In genomic region chr18:58392336-58393000, GRCh38 we compare ENCODE assay signal across 14 cellular contexts.
DNase-seq lines count a peak whose midpoint lies in the region; ATAC-seq, FAIRE-seq and TF ChIP-seq lines count a peak whose summit lies in the region.
"Had no signal": no experiment of that assay in that cellular context is flagged by ENCODE, and none has a peak within 500 bp of the region (broad histone marks: within the 10 kb centered on the region; RNA-seq: fewer than 3 reads in every experiment).

No MANE protein-coding gene starts in this region.

- 54 to 61% (median 58%) methylated on average over 10 of the region's 10 CpGs for WGBS in heart left ventricle, 4 donors
- WGBS in mesendoderm (ENCODE audit: extremely low coverage, insufficient coverage, low lambda C conversion rate): no CpG with 5 or more reads among the region's 10 CpGs
- WGBS in transverse colon (ENCODE audit: low coverage in 1 of 2), 2 donors: 71 to 77% methylated on average over 6 to 10 of the region's 10 CpGs

- H3K79me2 ChIP-seq in endothelial cell of umbilical vein (ENCODE audit: control insufficient read depth, insufficient read depth, low read length) (no peaks in the 10 kb centered on the region), mesendoderm (ENCODE audit: control insufficient read depth, insufficient read depth, low read length) (no peaks in the 10 kb centered on the region)

- no peak overlapping the region for H3K9ac ChIP-seq in endothelial cell of umbilical vein (replicated peaks; ENCODE audit: extremely low read depth, insufficient read depth, low read length)
- no peak overlapping the region for H3K9ac ChIP-seq in mesendoderm (ENCODE audit: low read length)

- H3K27me3 ChIP-seq in heart left ventricle (no peaks in the 10 kb centered on the region), endothelial cell of umbilical vein (ENCODE audit: control insufficient read depth in 2 of 2, insufficient read depth in 2 of 2, low read length in 2 of 2) (no peaks in the 10 kb centered on the region), mesendoderm (ENCODE audit: insufficient read depth, low read length, poor library complexity) (no peaks in the 10 kb centered on the region), transverse colon (no peaks in the 10 kb centered on the region)
- H3K27me3 ChIP-seq: stomach had no signal

- CTCF ChIA-PET in endothelial cell of umbilical vein (lab: Charles Lee): no interaction called here

- POLR2A ChIA-PET in endothelial cell of umbilical vein (lab: Charles Lee): interaction anchor here (0.6 kb wide), 1 partner anchor 44 kb away, joined by 7 read pairs; no protein-coding TSS in a partner anchor

- no peak overlapping the region for H2BK120ac ChIP-seq in mesendoderm (ENCODE audit: low read depth, low read length)

- H3K27ac ChIP-seq in heart left ventricle (peak overlapping the region in 3 of 12 donors; percentile 16 to 74 (median 51)), endothelial cell of umbilical vein (ENCODE audit: insufficient read depth, low read depth, low read length) (no peak overlapping the region), mesendoderm (ENCODE audit: low read depth, low read length) (no peak overlapping the region), transverse colon (peak overlapping the region; percentile 57 to 77 (median 66))
- H3K27ac ChIP-seq: HL-60 had no signal

- no peak for TF ChIP-seq EP300 in transverse colon (IDR thresholded peaks at IDR 0.05; ENCODE audit: low read depth)

- dilution Hi-C loops in endothelial cell of umbilical vein (cut with MboI; ENCODE audit: extremely low pct_ligation_motif_present, low sequenced_read_pairs): no loop called here

- no peak for TF ChIP-seq POLR2A in heart left ventricle (IDR thresholded peaks at IDR 0.05)
- no peak for TF ChIP-seq POLR2A in endothelial cell of umbilical vein (IDR thresholded peaks at IDR 0.05; ENCODE audit: low read depth, low read length)
- TF ChIP-seq POLR2A in transverse colon (IDR thresholded peaks at IDR 0.05): no peak

- H2AFZ ChIP-seq in endothelial cell of umbilical vein (ENCODE audit: low read depth, low read length): no peak overlapping the region

- in situ Hi-C loops in transverse colon (cut with MboI; ENCODE audit: low pct_ligation_motif_present in 1 of 4, low pct_unique_long_range_greater_than_20kb in 1 of 4, low sequenced_read_pairs in 3 of 4): loop anchor here in 1 of 4 donors (25.0 kb wide), 1 partner anchor 670 kb away; no protein-coding TSS in a partner anchor

- peaks cover 0 to 25% (median 0%) of the 10 kb centered on the region in 12 donors for H3K4me1 ChIP-seq in heart left ventricle
- H3K4me1 ChIP-seq in endothelial cell of umbilical vein (ENCODE audit: control insufficient read depth, extremely low read depth, insufficient read depth, low read length): peaks cover 12% of the 10 kb centered on the region
- H3K4me1 ChIP-seq in mesendoderm (ENCODE audit: control insufficient read depth, low read depth, low read length): no peaks in the 10 kb centered on the region
- H3K4me1 ChIP-seq in transverse colon: peaks cover 8 to 32% (median 13%) of the 10 kb centered on the region in 4 donors

- H3K4ac ChIP-seq in mesendoderm (ENCODE audit: low read depth, low read length): no peak overlapping the region

- intact Hi-C loops in heart left ventricle (cut with DNase I) (loop anchor here in 1 of 10 donors (10.0 kb wide), 1 partner anchor 372 kb away; no protein-coding TSS in a partner anchor), Right ventricle myocardium superior (cut with DNase I) (no loop called here), endothelial cell of umbilical vein (cut with micrococcal nuclease) (no loop called here), transverse colon (cut with DNase I; ENCODE audit: low total_unique reads) (no loop called here)

- H2AK5ac ChIP-seq in mesendoderm (ENCODE audit: low read length): no peak overlapping the region

- no peaks in the 10 kb centered on the region for H4K20me1 ChIP-seq in endothelial cell of umbilical vein (replicated peaks; ENCODE audit: control insufficient read depth, extremely low read depth, insufficient read depth, low read length)

- H3K23ac ChIP-seq in mesendoderm (ENCODE audit: low read length): no peak overlapping the region

- H3K9me1 ChIP-seq in endothelial cell of umbilical vein (replicated peaks; ENCODE audit: control insufficient read depth, extremely low read depth, insufficient read depth, low read length): no peaks in the 10 kb centered on the region

- H4K5ac ChIP-seq in mesendoderm (ENCODE audit: low read length): no peak overlapping the region

- peaks cover 0 to 80% (median 45%) of the 10 kb centered on the region in 9 donors for H3K36me3 ChIP-seq in heart left ventricle
- peaks cover 2 to 3% of the 10 kb centered on the region in 2 experiments for H3K36me3 ChIP-seq in endothelial cell of umbilical vein (ENCODE audit: control insufficient read depth in 2 of 2, extremely low read depth in 1 of 2, insufficient read depth in 2 of 2, low read length in 2 of 2)
- peaks cover 1% of the 10 kb centered on the region for H3K36me3 ChIP-seq in mesendoderm (ENCODE audit: control insufficient read depth, insufficient read depth, low read length)
- peaks cover 0 to 26% (median 9%) of the 10 kb centered on the region in 4 donors for H3K36me3 ChIP-seq in transverse colon

- FAIRE-seq in endothelial cell of umbilical vein (lab: Jason Lieb, UNC): no peak
- FAIRE-seq: A204.1 had no signal

- no peak overlapping the region for H3K56ac ChIP-seq in mesendoderm (ENCODE audit: low read length)

- H3K4me3 ChIP-seq in heart left ventricle (no peak overlapping the region), endothelial cell of umbilical vein (replicated peaks in 1 of 3; ENCODE audit: insufficient read depth in 1 of 3, low read depth in 1 of 3, low read length in 3 of 3) (no peak overlapping the region), mesendoderm (ENCODE audit: low read length) (no peak overlapping the region), transverse colon (no peak overlapping the region)
- H3K4me3 ChIP-seq: stomach had no signal

- no peak overlapping the region for H3K18ac ChIP-seq in mesendoderm (ENCODE audit: low read length)

- H3K4me2 ChIP-seq in endothelial cell of umbilical vein (ENCODE audit: insufficient read depth, low read length) (no peak overlapping the region), mesendoderm (ENCODE audit: low read length) (no peak overlapping the region)

- ATAC-seq in heart left ventricle (peak in 3 of 4 donors; percentile 36 to 60 (median 50)), Right ventricle myocardium superior (ENCODE audit: poor library complexity) (no peak), GM21528 (IDR thresholded peaks at IDR 0.05; ENCODE audit: low FRiP score, unreplicated experiment) (no peak), HG02588 (IDR thresholded peaks at IDR 0.05; ENCODE audit: unreplicated experiment) (no peak)

- DNase-seq in heart left ventricle (no peak), Right ventricle myocardium superior (no peak), endothelial cell of umbilical vein (ENCODE audit: low read depth, low spot score) (peak; percentile 51), mesendoderm (peak; percentile 41), transverse colon (no peak), RKO (ENCODE audit: low spot score) (no peak)
- DNase-seq: naive B cell; NCI-H82; stimulated activated CD4-positive, alpha-beta T cell treated with anti-CD3 and anti-CD28 coated beads, Interleukin-1b, Interleukin-23, amount 100 ng/mL, for 48 hours; stomach had no signal

- TF ChIP-seq CTCF in heart left ventricle (IDR thresholded peaks at IDR 0.05): no peak
- no peak for TF ChIP-seq CTCF in endothelial cell of umbilical vein (IDR thresholded peaks at IDR 0.05; ENCODE audit: extremely low read depth in 1 of 2, insufficient read depth in 1 of 2, low read depth in 1 of 2, low read length in 2 of 2)
- TF ChIP-seq CTCF in transverse colon (IDR thresholded peaks at IDR 0.05): no peak

- BruUV-seq in endothelial cell of umbilical vein (replicated peaks; lab: Mats Ljungman, UMichigan): no TSS peak

- H4K8ac ChIP-seq in mesendoderm (ENCODE audit: low read depth, low read length): no peak overlapping the region

- no peaks in the 10 kb centered on the region for H3K79me1 ChIP-seq in mesendoderm (ENCODE audit: low read length)

- no peak overlapping the region for H2BK15ac ChIP-seq in mesendoderm (replicated peaks; ENCODE audit: low read depth)

- no peak overlapping the region for H2BK5ac ChIP-seq in mesendoderm (ENCODE audit: low read length)

- H3K9me3 ChIP-seq in heart left ventricle (no peaks in the 10 kb centered on the region), endothelial cell of umbilical vein (replicated peaks; ENCODE audit: control insufficient read depth, insufficient read depth, low read length) (no peaks in the 10 kb centered on the region), transverse colon (no peaks in the 10 kb centered on the region)
- H3K9me3 ChIP-seq: stomach had no signal

TF ChIP-seq in endothelial cell of umbilical vein, 7 proteins besides CTCF, POLR2A, EP300 and RAD21:
- TF ChIP-seq JUN (IDR thresholded peaks at IDR 0.05; ENCODE audit: borderline replicate concordance, insufficient read depth, insufficient read length, low read depth): no peak
- TF ChIP-seq MYC (IDR thresholded peaks at IDR 0.05; ENCODE audit: low read depth, low read length): no peak
- TF ChIP-seq POLR2AphosphoS5 (IDR thresholded peaks at IDR 0.05; ENCODE audit: insufficient read depth, low read depth, low read length): no peak
- no peak for TF ChIP-seq MAX (IDR thresholded peaks at IDR 0.05; ENCODE audit: insufficient read depth, insufficient read length)
- no peak for TF ChIP-seq FOS (IDR thresholded peaks at IDR 0.05; ENCODE audit: borderline replicate concordance, insufficient read depth, low read length)
- no peak for TF ChIP-seq GATA2 (IDR thresholded peaks at IDR 0.05; ENCODE audit: insufficient read depth, insufficient read length, low read depth, low read length)

Comparison
In these comparisons a context has a peak if more than half of its experiments do, and no peak if none do; other contexts are left out.
1. ATAC-seq: peak in heart left ventricle (3 of 4); none in Right ventricle myocardium superior (single experiment), GM21528 (single experiment) and HG02588 (single experiment).
2. DNase-seq: peak in endothelial cell of umbilical vein (single experiment) and mesendoderm (single experiment); none in heart left ventricle (0 of 5), Right ventricle myocardium superior (single experiment), transverse colon (single experiment) and RKO (single experiment).
3. H3K27ac ChIP-seq: peak in transverse colon (4 of 4); none in endothelial cell of umbilical vein (single experiment) and mesendoderm (single experiment).